ENCODE assay signal across 21 cellular contexts in genomic region chr3:64741344-64741743, GRCh38. TPM values are rescaled to one million over a fixed set of nuclear protein-coding genes. Genes with fewer than 3 reads are reported as not detected.
A peak's percentile ranks its signal among the peaks of the same experiment; 100 is the strongest.
DNase-seq lines count a peak whose midpoint lies in the region; ATAC-seq and TF ChIP-seq lines count a peak whose summit lies in the region.
"Had no signal": no experiment of that assay in that cellular context is flagged by ENCODE, and none has a peak within 500 bp of the region (broad histone marks: within the 10 kb centered on the region; RNA-seq: fewer than 3 reads in every experiment).

No MANE protein-coding gene starts in this region.

- H3K36me3 Mint-ChIP-seq in activated T-cell treated with anti-CD3 and anti-CD28 coated beads, Interleukin-2, amount 50 U/mL, for 4 hours (ENCODE audit: insufficient read depth) = no peaks in the 10 kb centered on the region
- H3K36me3 Mint-ChIP-seq: activated naive CD8-positive, alpha-beta T cell treated with anti-CD3 and anti-CD28 coated beads for 36 hours; CD4-positive, CD25-positive, alpha-beta regulatory T cell had no signal

- H3K4me1 ChIP-seq in aorta (ENCODE audit: control insufficient read depth in 1 of 2, insufficient read depth in 2 of 2, low read length in 2 of 2) = peaks cover 5 to 10% of the 10 kb centered on the region in 2 donors
- H3K4me1 ChIP-seq: A549, foreskin keratinocyte had no signal

- H3K4me1 Mint-ChIP-seq in activated T-cell treated with anti-CD3 and anti-CD28 coated beads, Interleukin-2, amount 50 U/mL, for 4 hours (ENCODE audit: low read depth) = no peaks in the 10 kb centered on the region
- H3K4me1 Mint-ChIP-seq: activated naive CD8-positive, alpha-beta T cell treated with anti-CD3 and anti-CD28 coated beads for 36 hours; CD4-positive, CD25-positive, alpha-beta regulatory T cell had no signal

- no peaks in the 10 kb centered on the region for H3K27me3 Mint-ChIP-seq in activated T-cell treated with anti-CD3 and anti-CD28 coated beads, Interleukin-2, amount 50 U/mL, for 4 hours (ENCODE audit: low read depth)
- H3K27me3 Mint-ChIP-seq: activated CD8-positive, alpha-beta T cell treated with anti-CD3 and anti-CD28 coated beads for 36 hours; activated naive CD8-positive, alpha-beta T cell treated with anti-CD3 and anti-CD28 coated beads for 36 hours; CD4-positive, CD25-positive, alpha-beta regulatory T cell had no signal

- H3K27ac ChIP-seq in aorta (ENCODE audit: low read depth in 1 of 2, low read length in 2 of 2) = peak overlapping the region in 1 of 2 donors; percentile 71
- H3K27ac ChIP-seq: A549, foreskin keratinocyte had no signal

- 0 to 19% methylated on average over 1 of the region's 1 CpG for WGBS in aorta, 2 donors

- no peak for TF ChIP-seq CTCF in fibroblast of the aortic adventitia (IDR thresholded peaks at IDR 0.05; ENCODE audit: insufficient read depth, low read length)

- intact Hi-C loops in Right ventricle myocardium superior (cut with DNase I) = no loop called here
- intact Hi-C loops in cardiac septum (cut with DNase I) = no loop called here
- intact Hi-C loops in aorta (cut with DNase I) = loop anchor here in 1 of 2 donors (2.0 kb wide), 1 partner anchor 25 kb away; no protein-coding TSS in a partner anchor

- no peaks in the 10 kb centered on the region for H3K36me3 ChIP-seq in aorta (ENCODE audit: control insufficient read depth in 1 of 2, insufficient read depth in 2 of 2, low read length in 1 of 2)

- H3K27me3 ChIP-seq in aorta (ENCODE audit: control insufficient read depth in 1 of 2, insufficient read depth in 2 of 2, low read length in 1 of 2) = no peaks in the 10 kb centered on the region

- peak; percentile 40 for DNase-seq in Right ventricle myocardium superior
- DNase-seq in cardiac septum (ENCODE audit: low spot score) = no peak
- peak; percentile 60 for DNase-seq in fibroblast of the aortic adventitia (ENCODE audit: low read depth)
- DNase-seq in renal cortical epithelial cell (ENCODE audit: low read depth) = peak; percentile 90
- DNase-seq in aorta = peak in 1 of 2 donors; percentile 51
- DNase-seq in NCI-H1436 (lab: John Stamatoyannopoulos, UW) = no peak
- no peak for DNase-seq in epidermal melanocyte (ENCODE audit: insufficient read length, low spot score)
- DNase-seq in activated T-cell treated with anti-CD3 and anti-CD28 coated beads, Interleukin-2, amount 50 U/mL, for 4 hours = no peak
- DNase-seq: activated CD8-positive, alpha-beta T cell treated with anti-CD3 and anti-CD28 coated beads for 36 hours; activated naive CD8-positive, alpha-beta T cell treated with anti-CD3 and anti-CD28 coated beads for 36 hours; activated T-cell treated with anti-CD3 and anti-CD28 coated beads, Interleukin-2, amount 50 U/mL, for 72 hours; CD4-positive, CD25-positive, alpha-beta regulatory T cell; central memory CD4-positive, alpha-beta T cell; DMS79 treated with DMSO at 0.1 percent for 48 hours; effector CD4-positive, alpha-beta T cell; foreskin keratinocyte; Kasumi-1; NCI-H1105; stimulated activated CD4-positive, alpha-beta T cell treated with anti-CD3 and anti-CD28 coated beads, Interleukin-2, amount 100 ng/mL, for 48 hours had no signal

- H3K4me3 Mint-ChIP-seq in activated T-cell treated with anti-CD3 and anti-CD28 coated beads, Interleukin-2, amount 50 U/mL, for 4 hours = no peak overlapping the region
- H3K4me3 Mint-ChIP-seq: activated CD8-positive, alpha-beta T cell treated with anti-CD3 and anti-CD28 coated beads for 36 hours; activated naive CD8-positive, alpha-beta T cell treated with anti-CD3 and anti-CD28 coated beads for 36 hours; activated T-cell treated with anti-CD3 and anti-CD28 coated beads, Interleukin-2, amount 50 U/mL, for 72 hours; CD4-positive, CD25-positive, alpha-beta regulatory T cell; T-helper 1 cell treated with Interleukin-12 subunit alpha and Interleukin-12 subunit beta and Interleukin-4 antibody, amounts not matched to agents 30 μg/mL and 1 μg/mL, for 36 hours had no signal

- ATAC-seq in Right ventricle myocardium superior (ENCODE audit: poor library complexity) (peak; percentile 34), aorta (ENCODE audit: low FRiP score) (peak; percentile 56)
- no peak for ATAC-seq in activated T-cell treated with anti-CD3 and anti-CD28 coated beads, Interleukin-2, amount 50 U/mL, for 4 hours
- ATAC-seq: A549; activated CD8-positive, alpha-beta T cell treated with anti-CD3 and anti-CD28 coated beads for 36 hours; activated T-cell treated with anti-CD3 and anti-CD28 coated beads, Interleukin-2, amount 50 U/mL, for 72 hours; foreskin keratinocyte had no signal

- H3K9me3 Mint-ChIP-seq in activated T-cell treated with anti-CD3 and anti-CD28 coated beads, Interleukin-2, amount 50 U/mL, for 4 hours = peaks cover 5% of the 10 kb centered on the region
- H3K9me3 Mint-ChIP-seq: activated CD8-positive, alpha-beta T cell treated with anti-CD3 and anti-CD28 coated beads for 36 hours had no signal

- H3K4me3 ChIP-seq in fibroblast of the aortic adventitia (ENCODE audit: low read depth, low read length) (no peak overlapping the region), aorta (ENCODE audit: low read length in 2 of 2) (no peak overlapping the region)
- H3K4me3 ChIP-seq: A549 had no signal

- H3K9me3 ChIP-seq in aorta (ENCODE audit: control insufficient read depth, low read length) = no peaks in the 10 kb centered on the region
- H3K9me3 ChIP-seq: A549 had no signal

RNA-seq across cellular contexts. Expression of gene ADAMTS9, which starts 53.5 kb away (rescaled TPM):
- 15.4 TPM for total RNA-seq in Right ventricle myocardium superior
- total RNA-seq in cardiac septum = 53.6 TPM
- total RNA-seq in fibroblast of the aortic adventitia (ENCODE audit: low replicate concordance) = 0.54 and 3.7 TPM in 2 replicates
- 123 and 229 TPM in 2 replicates for total RNA-seq in renal cortical epithelial cell
- total RNA-seq in aorta = 100 to 1,000 TPM; 161 to 212 TPM
- polyA plus RNA-seq in aorta = 10 to 100 TPM in 1 of 2 donors, 1 to 10 TPM in 1; 7.0 to 21.9 TPM
- under 1 TPM in 2 of 3 donors, not detected in 1; 0.08 to 0.11 TPM for total RNA-seq in activated T-cell treated with anti-CD3 and anti-CD28 coated beads, Interleukin-2, amount 50 U/mL, for 4 hours
- total RNA-seq: activated CD8-positive, alpha-beta T cell treated with anti-CD3 and anti-CD28 coated beads for 36 hours; activated naive CD8-positive, alpha-beta T cell treated with anti-CD3 and anti-CD28 coated beads for 36 hours; activated T-cell treated with anti-CD3 and anti-CD28 coated beads, Interleukin-2, amount 50 U/mL, for 72 hours had no signal
- polyA plus RNA-seq: CD4-positive, CD25-positive, alpha-beta regulatory T cell had no signal

Comparison
In these comparisons a context has a peak if more than half of its experiments do, and no peak if none do; other contexts are left out.
1. DNase-seq: peak in Right ventricle myocardium superior (single experiment), fibroblast of the aortic adventitia (single experiment) and renal cortical epithelial cell (single experiment); none in cardiac septum (single experiment), NCI-H1436 (single experiment), epidermal melanocyte (single experiment) and activated T-cell treated with anti-CD3 and anti-CD28 coated beads, Interleukin-2, amount 50 U/mL, for 4 hours (single experiment).
2. ATAC-seq: peak in Right ventricle myocardium superior (single experiment) and aorta (single experiment); none in activated T-cell treated with anti-CD3 and anti-CD28 coated beads, Interleukin-2, amount 50 U/mL, for 4 hours (0 of 2).